ENCODE assay signal across 32 cellular contexts in the genomic region with DNA sequence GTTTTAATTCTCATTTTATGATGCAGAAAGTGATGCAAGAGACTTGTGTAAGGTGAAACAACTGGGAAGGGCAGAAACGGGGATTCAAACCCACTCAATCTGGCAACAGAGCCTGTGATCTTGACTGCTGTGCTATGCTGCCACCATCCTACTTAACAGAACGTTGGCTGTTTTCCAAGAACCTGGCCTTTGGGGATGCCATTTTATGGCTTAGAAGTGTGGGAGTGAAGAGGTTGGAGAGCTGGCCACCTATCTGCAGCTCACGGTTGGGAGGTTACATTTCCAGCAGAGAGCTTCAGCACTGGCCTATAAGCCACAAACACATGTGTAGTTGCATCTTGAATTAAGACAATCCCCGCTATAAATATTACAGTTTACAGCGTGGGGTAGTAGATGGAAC.
A peak's percentile ranks its signal among the peaks of the same experiment; 100 is the strongest.
DNase-seq lines count a peak whose midpoint lies in the region; TF ChIP-seq lines count a peak whose summit lies in the region.
"Had no signal": no experiment of that assay in that cellular context is flagged by ENCODE, and none has a peak within 500 bp of the region (broad histone marks: within the 10 kb centered on the region; RNA-seq: fewer than 3 reads in every experiment).

No MANE protein-coding gene starts in this region.

- peak; percentile 9 for DNase-seq in NCI-H82 (lab: John Stamatoyannopoulos, UW)
- no peak for DNase-seq in NCI-H82 treated with DMSO at 0.1 percent for 48 hours (lab: John Stamatoyannopoulos, UW; ENCODE audit: unreplicated experiment)
- DNase-seq in NCI-H128 (lab: John Stamatoyannopoulos, UW; ENCODE audit: unreplicated experiment): peak; percentile 5
- peak; percentile 20 for DNase-seq in NCI-H2196 treated with DMSO at 0.1 percent for 48 hours (lab: John Stamatoyannopoulos, UW; ENCODE audit: unreplicated experiment)
- DNase-seq in esophagus muscularis mucosa (ENCODE audit: extremely low spot score): peak; percentile 90
- no peak for DNase-seq in NCI-H226
- no peak for DNase-seq in GM03348 (ENCODE audit: low spot score)
- no peak for DNase-seq in colonic mucosa
- DNase-seq: ACHN; activated CD4-positive, alpha-beta T cell treated with anti-CD3 and anti-CD28 coated beads, Interleukin-2, amount 50 U/mL, for 48 hours; activated CD4-positive, CD25-positive, alpha-beta regulatory T cell treated with anti-CD3 and anti-CD28 coated beads, Interleukin-2, amount 50 U/mL, for 72 hours; activated gamma-delta T cell treated with Interleukin-2 at 50 U/mL for 16 hours; activated naive CD8-positive, alpha-beta T cell treated with anti-CD3 and anti-CD28 coated beads, Interleukin-2, amount 50 U/mL, for 24 hours; activated T-cell treated with anti-CD3 and anti-CD28 coated beads, Interleukin-2, amount 50 U/mL, for 48 hours; BE2C; CD8-positive, alpha-beta memory T cell; effector CD8-positive, alpha-beta T cell; HFFc6; immature natural killer cell; left cardiac atrium; natural killer cell; NCI-H1930; NK-92 treated with Interleukin-12 subunit alpha and Interleukin-12 subunit beta, amount 100 ng/mL, for 24 hours; occipital lobe; PC-3; right lobe of liver; stimulated activated CD4-positive, alpha-beta T cell treated with anti-CD3 and anti-CD28 coated beads, Interleukin-2, amount 100 ng/mL, for 48 hours; thyroid gland had no signal

- H3K36me3 ChIP-seq in esophagus muscularis mucosa (no peaks in the 10 kb centered on the region), colonic mucosa (no peaks in the 10 kb centered on the region)
- H3K36me3 ChIP-seq: BE2C, prostate gland, right lobe of liver, thyroid gland had no signal

- H3K4me3 ChIP-seq in esophagus muscularis mucosa (no peak overlapping the region), colonic mucosa (no peak overlapping the region)
- H3K4me3 ChIP-seq: coronary artery, GM23338, prostate gland, right lobe of liver, thyroid gland had no signal

- H3K9ac ChIP-seq in colonic mucosa (ENCODE audit: low read depth in 2 of 2, low read length in 2 of 2): no peak overlapping the region

- H3K4me1 ChIP-seq in esophagus muscularis mucosa: no peaks in the 10 kb centered on the region
- H3K4me1 ChIP-seq in colonic mucosa: no peaks in the 10 kb centered on the region
- H3K4me1 ChIP-seq: BE2C, prostate gland, right lobe of liver, thyroid gland had no signal

- 73% methylated on average over 5 of the region's 5 CpGs for WGBS in esophagus muscularis mucosa

- no peak overlapping the region for H3K27ac ChIP-seq in esophagus muscularis mucosa (replicated peaks in 1 of 4)
- no peak overlapping the region for H3K27ac ChIP-seq in colonic mucosa
- H3K27ac ChIP-seq: coronary artery, epithelial cell of prostate, prostate gland, right lobe of liver, thyroid gland had no signal

- no peaks in the 10 kb centered on the region for H3K27me3 ChIP-seq in esophagus muscularis mucosa
- no peaks in the 10 kb centered on the region for H3K27me3 ChIP-seq in colonic mucosa
- H3K27me3 ChIP-seq: BE2C, right lobe of liver, thyroid gland had no signal

- TF ChIP-seq CTCF in esophagus muscularis mucosa (IDR thresholded peaks at IDR 0.05) (no peak), colonic mucosa (IDR thresholded peaks at IDR 0.05) (no peak)

- intact Hi-C loops in esophagus muscularis mucosa (cut with DNase I): no loop called here
- intact Hi-C loops in colonic mucosa (cut with DNase I): no loop called here

- no peak for TF ChIP-seq POLR2A in esophagus muscularis mucosa (IDR thresholded peaks at IDR 0.05; ENCODE audit: low read depth)

- TF ChIP-seq EP300 in esophagus muscularis mucosa (IDR thresholded peaks at IDR 0.05): no peak

- no peaks in the 10 kb centered on the region for H3K9me3 ChIP-seq in esophagus muscularis mucosa
- H3K9me3 ChIP-seq in colonic mucosa: no peaks in the 10 kb centered on the region
- H3K9me3 ChIP-seq: BE2C, prostate gland, right lobe of liver, thyroid gland had no signal

Comparison
In these comparisons a context has a peak if more than half of its experiments do, and no peak if none do; other contexts are left out.
1. DNase-seq: peak in NCI-H82 (single experiment), NCI-H128 (single experiment), NCI-H2196 treated with DMSO at 0.1 percent for 48 hours (single experiment) and esophagus muscularis mucosa (single experiment); none in NCI-H82 treated with DMSO at 0.1 percent for 48 hours (single experiment), NCI-H226 (single experiment), GM03348 (single experiment) and colonic mucosa (single experiment).